In the genomic region with DNA sequence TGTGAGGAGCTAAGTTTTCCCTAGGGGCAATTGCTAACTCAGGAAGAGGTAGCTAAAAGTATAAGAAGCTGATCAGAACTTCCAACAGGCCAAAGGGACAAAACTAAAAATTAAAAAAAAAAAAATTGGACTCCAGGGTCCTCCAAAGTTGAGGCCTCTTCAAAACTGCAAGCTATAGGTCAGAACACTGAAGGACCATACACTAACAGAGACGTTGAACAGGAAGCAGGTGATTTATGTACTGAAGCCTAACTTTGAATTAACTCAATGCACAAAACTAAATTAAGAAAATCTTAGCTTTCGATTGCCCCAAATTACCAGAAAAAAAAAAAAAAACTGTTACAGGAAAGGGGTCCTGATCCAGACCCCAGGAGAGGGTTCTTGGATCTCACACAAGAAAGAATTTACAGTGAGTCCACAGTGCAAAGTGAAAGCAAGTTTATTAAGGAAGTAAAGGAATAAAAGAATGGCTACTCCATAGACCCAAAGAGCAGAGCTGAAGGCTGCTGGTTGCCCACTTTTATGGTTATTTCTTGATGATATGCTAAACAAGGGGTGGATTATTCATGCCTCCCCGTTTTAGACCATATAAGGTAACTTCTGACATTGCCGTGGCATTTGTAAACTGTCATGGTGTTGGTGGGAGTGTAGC, we compare ENCODE assay signal across 27 cellular contexts.
"Had no signal": no experiment of that assay in that cellular context is flagged by ENCODE, and none has a peak within 500 bp of the region (broad histone marks: within the 10 kb centered on the region; RNA-seq: fewer than 3 reads in every experiment).

No MANE protein-coding gene starts in this region.

- H3K4me1 Mint-ChIP-seq: activated B cell treated with CpG ODN at 0.5 μM for 24 hours had no signal

- H3K27ac Mint-ChIP-seq: activated B cell treated with CpG ODN at 0.5 μM for 24 hours; activated naive CD4-positive, alpha-beta T cell treated with anti-CD3 and anti-CD28 coated beads, Interleukin-2, amount 10 ng/mL, durations not matched to agents 7 days and 5 days; mesothelial cell of epicardium; stimulated activated effector memory CD8-positive, alpha-beta T cell treated with anti-CD3 and anti-CD28 coated beads, Interleukin-12 subunit alpha, Interleukin-12 subunit beta, amount 100 ng/mL, for 72 hours had no signal

- DNase-seq: activated B cell treated with CpG ODN at 0.5 μM for 24 hours; activated CD4-positive, alpha-beta T cell treated with anti-CD3 and anti-CD28 coated beads for 4 hours; activated CD4-positive, alpha-beta T cell treated with anti-CD3 and anti-CD28 coated beads, Interleukin-2, amount 50 U/mL, for 48 hours; activated CD8-positive, alpha-beta memory T cell treated with anti-CD3 and anti-CD28 coated beads, Interleukin-2, amount 50 U/mL, for 48 hours; activated effector memory CD4-positive, alpha-beta T cell treated with anti-CD3 and anti-CD28 coated beads, Interleukin-2, amount 50 U/mL, for 16 hours; activated naive CD4-positive, alpha-beta T cell treated with anti-CD3 and anti-CD28 coated beads, Interleukin-2, amount 10 ng/mL, durations not matched to agents 7 days and 5 days; activated T-cell treated with anti-CD3 and anti-CD28 coated beads, Interleukin-2, amount 50 U/mL, for 48 hours; amygdala; colonic mucosa; dorsolateral prefrontal cortex; effector memory CD8-positive, alpha-beta T cell; head of caudate nucleus; hypothalamus; left ventricle myocardium superior; mammary epithelial cell; nephron progenitor cell; stimulated activated CD4-positive, alpha-beta T cell treated with anti-CD3 and anti-CD28 coated beads, Interleukin-1b, Interleukin-23, amount 100 ng/mL, for 48 hours; stomach; T1000 had no signal

- H3K79me2 ChIP-seq: parathyroid adenoma had no signal

- H3K4me1 ChIP-seq: colonic mucosa, gastroesophageal sphincter, parathyroid adenoma, suprapubic skin, tibial nerve had no signal

- H3K36me3 ChIP-seq: colonic mucosa, gastroesophageal sphincter, stomach, suprapubic skin, tibial nerve had no signal

- H3K27me3 Mint-ChIP-seq: activated B cell treated with CpG ODN at 0.5 μM for 24 hours; activated naive CD4-positive, alpha-beta T cell treated with anti-CD3 and anti-CD28 coated beads, Interleukin-2, amount 10 ng/mL, durations not matched to agents 7 days and 5 days; effector memory CD8-positive, alpha-beta T cell had no signal

- H3K9me3 Mint-ChIP-seq: activated B cell treated with CpG ODN at 0.5 μM for 24 hours; effector memory CD8-positive, alpha-beta T cell; mesothelial cell of epicardium; nephron progenitor cell; stimulated activated effector memory CD8-positive, alpha-beta T cell treated with anti-CD3 and anti-CD28 coated beads, Interleukin-12 subunit alpha, Interleukin-12 subunit beta, amount 100 ng/mL, for 72 hours had no signal

- H3K36me3 Mint-ChIP-seq: activated naive CD4-positive, alpha-beta T cell treated with anti-CD3 and anti-CD28 coated beads, Interleukin-2, amount 10 ng/mL, durations not matched to agents 7 days and 5 days; mesothelial cell of epicardium; stimulated activated effector memory CD8-positive, alpha-beta T cell treated with anti-CD3 and anti-CD28 coated beads, Interleukin-12 subunit alpha, Interleukin-12 subunit beta, amount 100 ng/mL, for 72 hours had no signal

- ATAC-seq: effector memory CD8-positive, alpha-beta T cell; esophagus mucosa; gastroesophageal sphincter; left ventricle myocardium superior; right cardiac atrium; stimulated activated effector memory CD8-positive, alpha-beta T cell treated with anti-CD3 and anti-CD28 coated beads, Interleukin-12 subunit alpha, Interleukin-12 subunit beta, amount 100 ng/mL, for 72 hours had no signal

- H3K27ac ChIP-seq: colonic mucosa, dorsolateral prefrontal cortex, gastroesophageal sphincter, parathyroid adenoma, stomach, suprapubic skin, tibial nerve had no signal

- H3K9ac ChIP-seq: parathyroid adenoma had no signal

- H3K4me3 ChIP-seq: colonic mucosa, dorsolateral prefrontal cortex, gastroesophageal sphincter, stomach, suprapubic skin, tibial nerve had no signal

- H2AFZ ChIP-seq: parathyroid adenoma had no signal

- H3K27me3 ChIP-seq: colonic mucosa, dorsolateral prefrontal cortex, gastroesophageal sphincter, stomach, suprapubic skin, tibial nerve had no signal

- H3K4me3 Mint-ChIP-seq: activated B cell treated with CpG ODN at 0.5 μM for 24 hours; activated naive CD4-positive, alpha-beta T cell treated with anti-CD3 and anti-CD28 coated beads, Interleukin-2, amount 10 ng/mL, durations not matched to agents 7 days and 5 days; mesothelial cell of epicardium; nephron progenitor cell; stimulated activated effector memory CD8-positive, alpha-beta T cell treated with anti-CD3 and anti-CD28 coated beads, Interleukin-12 subunit alpha, Interleukin-12 subunit beta, amount 100 ng/mL, for 72 hours had no signal

- H3K9me3 ChIP-seq: colonic mucosa, gastroesophageal sphincter, stomach, suprapubic skin, tibial nerve had no signal
